ENCODE assay signal across 9 cellular contexts in genomic region chr17:63932008-63932561, GRCh38. TPM values are rescaled to one million over a fixed set of nuclear protein-coding genes. Genes with fewer than 3 reads are reported as not detected.
DNase-seq lines count a peak whose midpoint lies in the region; ATAC-seq and TF ChIP-seq lines count a peak whose summit lies in the region.
"Had no signal": no experiment of that assay in that cellular context is flagged by ENCODE, and none has a peak within 500 bp of the region (broad histone marks: within the 10 kb centered on the region; RNA-seq: fewer than 3 reads in every experiment).

TSS of gene CD79B (minus strand) at chr17:63932331. CDS start at chr17:63932261, 70 bp downstream.

- H3K4me3 Mint-ChIP-seq in nephron progenitor cell (no peak within 1 kb of the TSS), mesothelial cell of epicardium (no peak within 1 kb of the TSS)
- H3K4me3 Mint-ChIP-seq: nephron had no signal

- H3K27me3 Mint-ChIP-seq in nephron progenitor cell (ENCODE audit: low read depth, poor library complexity) (peaks cover 11% of the 10 kb centered on the region), mesothelial cell of epicardium (ENCODE audit: low read depth) (peaks cover 2% of the 10 kb centered on the region)

- H3K9me3 Mint-ChIP-seq in nephron progenitor cell, result no peaks in the 10 kb centered on the region
- H3K9me3 Mint-ChIP-seq in mesothelial cell of epicardium, result no peaks in the 10 kb centered on the region
- H3K9me3 Mint-ChIP-seq: nephron had no signal

- peak within 1 kb of the TSS; percentile 19 for H3K27ac Mint-ChIP-seq in nephron progenitor cell
- H3K27ac Mint-ChIP-seq in mesothelial cell of epicardium, result no peak within 1 kb of the TSS

- TF ChIP-seq CTCF in nephron progenitor cell (IDR thresholded peaks at IDR 0.05) (no peak), mesothelial cell of epicardium (IDR thresholded peaks at IDR 0.05; ENCODE audit: unreplicated experiment) (no peak)

- ATAC-seq in HG03139 (IDR thresholded peaks at IDR 0.05; ENCODE audit: unreplicated experiment) (peak; percentile 66), HG02840 (IDR thresholded peaks at IDR 0.05; ENCODE audit: low FRiP score, unreplicated experiment) (no peak)

- H3K4me1 Mint-ChIP-seq in nephron progenitor cell (peaks cover 22% of the 10 kb centered on the region), mesothelial cell of epicardium (no peaks in the 10 kb centered on the region)
- H3K4me1 Mint-ChIP-seq: nephron had no signal

- H3K36me3 Mint-ChIP-seq in nephron progenitor cell (ENCODE audit: low read depth) (no peaks in the 10 kb centered on the region), mesothelial cell of epicardium (no peaks in the 10 kb centered on the region)

- DNase-seq in activated T-cell treated with anti-CD3 and anti-CD28 coated beads for 24 hours (ENCODE audit: low read depth), result peak; percentile 30
- DNase-seq in activated T-cell treated with anti-CD3 and anti-CD28 coated beads for 4 hours, result no peak
- peak; percentile 47 for DNase-seq in activated T-cell treated with anti-CD3 and anti-CD28 coated beads, Interleukin-2, amount 50 U/mL, for 1 hour
- no peak for DNase-seq in nephron progenitor cell
- DNase-seq in mesothelial cell of epicardium (ENCODE audit: low spot score in 2 of 2, unreplicated experiment in 2 of 2), result no peak
- no peak for DNase-seq in MV-4-11 (lab: John Stamatoyannopoulos, UW)

RNA-seq across cellular contexts. Expression of gene CD79B, which starts in this region (rescaled TPM):
- total RNA-seq in mesothelial cell of epicardium, result not detected in 3 replicates

Comparison
In these comparisons a context has a peak if more than half of its experiments do, and no peak if none do; other contexts are left out.
1. DNase-seq: peak in activated T-cell treated with anti-CD3 and anti-CD28 coated beads for 24 hours (single experiment) and activated T-cell treated with anti-CD3 and anti-CD28 coated beads, Interleukin-2, amount 50 U/mL, for 1 hour (single experiment); none in activated T-cell treated with anti-CD3 and anti-CD28 coated beads for 4 hours (single experiment), nephron progenitor cell (single experiment), mesothelial cell of epicardium (0 of 2) and MV-4-11 (single experiment).